Comparison of ENCODE assay signal across 11 cellular contexts in the genomic region with DNA sequence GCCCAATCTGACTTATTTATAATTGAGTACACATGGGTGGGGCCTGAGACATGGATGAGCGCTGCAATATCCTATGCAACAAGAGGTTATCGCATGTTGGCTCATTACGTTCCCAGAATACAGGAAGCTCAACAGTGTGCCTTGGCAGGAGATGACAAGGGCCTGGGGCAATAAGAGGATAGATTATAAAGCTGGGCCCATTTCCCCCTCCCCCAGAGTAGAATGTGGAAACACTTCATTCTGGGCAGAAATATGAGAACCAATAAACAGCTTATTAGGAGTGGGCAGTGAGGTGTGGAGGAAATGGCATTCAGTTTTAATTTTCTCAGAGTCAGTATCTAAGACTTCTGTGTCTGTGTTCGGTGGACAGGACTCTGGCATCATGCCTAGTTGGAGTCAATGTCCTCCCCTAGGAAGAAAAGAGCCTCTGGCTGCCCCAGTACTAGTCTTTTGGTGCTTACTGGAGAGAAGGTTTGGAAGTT.
DNase-seq lines count a peak whose midpoint lies in the region; TF ChIP-seq lines count a peak whose summit lies in the region.
"Had no signal": no experiment of that assay in that cellular context is flagged by ENCODE, and none has a peak within 500 bp of the region (broad histone marks: within the 10 kb centered on the region; RNA-seq: fewer than 3 reads in every experiment).

No MANE protein-coding gene starts in this region.

- peak overlapping the region; percentile 47 to 57 (median 50) for H3K27ac ChIP-seq in transverse colon
- H3K27ac ChIP-seq: testis had no signal

- no peaks in the 10 kb centered on the region for H3K9me3 Mint-ChIP-seq in activated CD4-positive, alpha-beta memory T cell treated with anti-CD3 and anti-CD28 coated beads for 36 hours

- POLR2A ChIA-PET in activated CD4-positive, alpha-beta memory T cell treated with anti-CD3 and anti-CD28 coated beads for 36 hours (lab: Charles Lee) = no interaction called here

- TF ChIP-seq EP300 in transverse colon (IDR thresholded peaks at IDR 0.05; ENCODE audit: low read depth) = no peak

- no peaks in the 10 kb centered on the region for H3K4me1 Mint-ChIP-seq in activated CD4-positive, alpha-beta memory T cell treated with anti-CD3 and anti-CD28 coated beads for 36 hours (ENCODE audit: low read depth)

- no peaks in the 10 kb centered on the region for H3K27me3 ChIP-seq in transverse colon
- H3K27me3 ChIP-seq: testis had no signal

- H3K9me3 ChIP-seq in transverse colon = no peaks in the 10 kb centered on the region
- H3K9me3 ChIP-seq: testis had no signal

- H3K27me3 Mint-ChIP-seq in activated CD4-positive, alpha-beta memory T cell treated with anti-CD3 and anti-CD28 coated beads for 36 hours = no peaks in the 10 kb centered on the region

- 36 to 59% methylated on average over 4 of the region's 4 CpGs for whole genome bisulfite sequencing in transverse colon (ENCODE audit: low coverage in 1 of 2), 2 donors

- H3K27ac Mint-ChIP-seq in activated CD4-positive, alpha-beta memory T cell treated with anti-CD3 and anti-CD28 coated beads for 36 hours = no peak overlapping the region

- intact Hi-C loops in transverse colon (cut with DNase I; ENCODE audit: low total_unique reads) = loop anchor here (5.0 kb wide), 1 partner anchor 1513 kb away; no protein-coding TSS in a partner anchor
- intact Hi-C loops in activated CD4-positive, alpha-beta memory T cell treated with anti-CD3 and anti-CD28 coated beads for 36 hours (cut with micrococcal nuclease) = no loop called here

- no peak overlapping the region for H3K4me3 Mint-ChIP-seq in activated CD4-positive, alpha-beta memory T cell treated with anti-CD3 and anti-CD28 coated beads for 36 hours

- TF ChIP-seq CTCF in fibroblast of the aortic adventitia (IDR thresholded peaks at IDR 0.05; ENCODE audit: insufficient read depth, low read length) (no peak), transverse colon (IDR thresholded peaks at IDR 0.05) (no peak)

- H3K4me1 ChIP-seq in transverse colon = peaks cover 0 to 40% (median 3%) of the 10 kb centered on the region in 4 donors

- in situ Hi-C loops in transverse colon (cut with MboI; ENCODE audit: low pct_ligation_motif_present in 1 of 4, low pct_unique_long_range_greater_than_20kb in 1 of 4, low sequenced_read_pairs in 3 of 4) = loop anchor here (5.0 kb wide), 2 partner anchors 138 to 148 kb away; partner anchors contain the start of genes P3R3URF (in 3 of the 4) and TSPAN1 (in 3 of the 4)

- no peak for TF ChIP-seq POLR2A in transverse colon (IDR thresholded peaks at IDR 0.05)

- no peaks in the 10 kb centered on the region for H3K36me3 Mint-ChIP-seq in activated CD4-positive, alpha-beta memory T cell treated with anti-CD3 and anti-CD28 coated beads for 36 hours

- CTCF ChIA-PET in activated CD4-positive, alpha-beta memory T cell treated with anti-CD3 and anti-CD28 coated beads for 36 hours (lab: Charles Lee) = interaction anchor here (0.9 to 7.5 kb wide), 5 partner anchors 129 to 185 kb away, joined by 3 to 71 read pairs (median 3); no protein-coding TSS in a partner anchor

- DNase-seq in NCI-H510A treated with DMSO at 0.1 percent for 48 hours (lab: John Stamatoyannopoulos, UW) = peak; percentile 53
- DNase-seq in NCI-H510A (lab: John Stamatoyannopoulos, UW) = no peak
- peak; percentile 64 for DNase-seq in RPMI8226
- peak; percentile 58 for DNase-seq in fibroblast of the aortic adventitia (ENCODE audit: low read depth)
- peak; percentile 39 for DNase-seq in transverse colon
- no peak for DNase-seq in activated CD4-positive, CD25-positive, alpha-beta regulatory T cell treated with anti-CD3 and anti-CD28 coated beads, Interleukin-2, amount 50 U/mL, for 72 hours
- DNase-seq in activated CD4-positive, alpha-beta memory T cell treated with anti-CD3 and anti-CD28 coated beads for 36 hours = no peak
- DNase-seq in activated CD4-positive, alpha-beta T cell treated with anti-CD3 and anti-CD28 coated beads for 48 hours = no peak
- DNase-seq: GOT3, testis had no signal

- no peaks in the 10 kb centered on the region for H3K36me3 ChIP-seq in transverse colon

- no peak overlapping the region for H3K4me3 ChIP-seq in fibroblast of the aortic adventitia (ENCODE audit: low read depth, low read length)
- H3K4me3 ChIP-seq in transverse colon = no peak overlapping the region
- H3K4me3 ChIP-seq: lung, testis had no signal

Comparison
In these comparisons a context has a peak if more than half of its experiments do, and no peak if none do; other contexts are left out.
1. DNase-seq: peak in NCI-H510A treated with DMSO at 0.1 percent for 48 hours (single experiment), RPMI8226 (single experiment), fibroblast of the aortic adventitia (single experiment) and transverse colon (single experiment); none in NCI-H510A (single experiment), activated CD4-positive, CD25-positive, alpha-beta regulatory T cell treated with anti-CD3 and anti-CD28 coated beads, Interleukin-2, amount 50 U/mL, for 72 hours (single experiment), activated CD4-positive, alpha-beta memory T cell treated with anti-CD3 and anti-CD28 coated beads for 36 hours (single experiment) and activated CD4-positive, alpha-beta T cell treated with anti-CD3 and anti-CD28 coated beads for 48 hours (single experiment).